In the genomic region with DNA sequence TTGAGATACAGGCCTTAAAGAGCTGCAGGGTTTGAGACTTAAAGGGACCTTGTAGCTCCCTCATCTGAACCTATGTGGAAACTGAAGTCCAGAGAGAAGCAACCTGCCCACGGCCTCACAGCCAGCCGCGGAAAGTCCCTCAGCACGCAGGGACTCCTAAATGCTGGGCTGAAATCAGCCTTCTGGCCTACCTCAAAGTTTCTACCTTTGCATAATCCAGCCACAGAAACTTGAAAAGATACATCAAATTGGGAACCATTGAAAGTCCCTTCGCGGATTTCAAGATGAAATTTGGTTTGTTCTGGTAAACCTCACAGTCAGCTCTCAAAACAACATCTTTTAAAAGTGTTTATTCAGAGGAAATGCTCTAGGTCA, we compare ENCODE assay signal across 10 cellular contexts.
DNase-seq lines count a peak whose midpoint lies in the region; ATAC-seq and TF ChIP-seq lines count a peak whose summit lies in the region.
"Had no signal": no experiment of that assay in that cellular context is flagged by ENCODE, and none has a peak within 500 bp of the region (broad histone marks: within the 10 kb centered on the region; RNA-seq: fewer than 3 reads in every experiment).

No MANE protein-coding gene starts in this region.

- no peak overlapping the region for H3K4me3 Mint-ChIP-seq in endodermal cell

- DNase-seq in endodermal cell: peak; percentile 25
- no peak for DNase-seq in 8988T
- DNase-seq in activated effector memory CD4-positive, alpha-beta T cell treated with anti-CD3 and anti-CD28 coated beads, Interleukin-2, amount 50 U/mL, for 16 hours: no peak
- no peak for DNase-seq in CD1c-positive myeloid dendritic cell (ENCODE audit: extremely low spot score)
- DNase-seq in superior temporal gyrus (ENCODE audit: extremely low spot score): no peak
- DNase-seq: WERI-Rb-1 had no signal

- no peaks in the 10 kb centered on the region for H3K9me3 Mint-ChIP-seq in endodermal cell

- no peak overlapping the region for H3K27ac ChIP-seq in endodermal cell (ENCODE audit: low read depth, low read length)
- H3K27ac ChIP-seq: parathyroid adenoma, WERI-Rb-1 had no signal

- H3K4me1 Mint-ChIP-seq in endodermal cell: no peaks in the 10 kb centered on the region

- no peaks in the 10 kb centered on the region for H3K36me3 Mint-ChIP-seq in endodermal cell (ENCODE audit: low read depth)

- no peaks in the 10 kb centered on the region for H3K36me3 ChIP-seq in endodermal cell (ENCODE audit: control insufficient read depth, insufficient read depth, low read length)
- H3K36me3 ChIP-seq: WERI-Rb-1 had no signal

- no peak overlapping the region for H3K4me3 ChIP-seq in endodermal cell (ENCODE audit: low read length)

- WGBS in endodermal cell (ENCODE audit: insufficient coverage in 1 of 2, insufficient read length in 1 of 2), 2 experiments: 93 to 95% methylated on average over 4 to 6 of the region's 6 CpGs

- no peak for TF ChIP-seq CTCF in endodermal cell (conservative IDR thresholded peaks at IDR 0.05)

- no peaks in the 10 kb centered on the region for H3K27me3 Mint-ChIP-seq in endodermal cell (ENCODE audit: insufficient read depth)

- peaks cover 14% of the 10 kb centered on the region for H3K9me3 ChIP-seq in endodermal cell (ENCODE audit: control insufficient read depth, low read length)

- ATAC-seq in GM18511 (IDR thresholded peaks at IDR 0.05; ENCODE audit: unreplicated experiment): peak; percentile 95
- peak; percentile 88 for ATAC-seq in GM21390 (IDR thresholded peaks at IDR 0.05; ENCODE audit: unreplicated experiment)
- peak; percentile 75 for ATAC-seq in HG03159 (IDR thresholded peaks at IDR 0.05; ENCODE audit: unreplicated experiment)

- H3K27me3 ChIP-seq in endodermal cell (ENCODE audit: control insufficient read depth, insufficient read depth, low read length, poor library complexity, severe bottlenecking): no peaks in the 10 kb centered on the region

- no peak overlapping the region for H3K9ac ChIP-seq in endodermal cell (ENCODE audit: extremely low read depth, low read length, poor library complexity, severe bottlenecking)
- H3K9ac ChIP-seq: parathyroid adenoma had no signal

- no peak overlapping the region for H3K27ac Mint-ChIP-seq in endodermal cell

- H3K4me1 ChIP-seq in endodermal cell (ENCODE audit: control insufficient read depth, insufficient read depth, low read length): no peaks in the 10 kb centered on the region
- H3K4me1 ChIP-seq: parathyroid adenoma had no signal
